ENCODE assay signal across 15 cellular contexts in the genomic region with DNA sequence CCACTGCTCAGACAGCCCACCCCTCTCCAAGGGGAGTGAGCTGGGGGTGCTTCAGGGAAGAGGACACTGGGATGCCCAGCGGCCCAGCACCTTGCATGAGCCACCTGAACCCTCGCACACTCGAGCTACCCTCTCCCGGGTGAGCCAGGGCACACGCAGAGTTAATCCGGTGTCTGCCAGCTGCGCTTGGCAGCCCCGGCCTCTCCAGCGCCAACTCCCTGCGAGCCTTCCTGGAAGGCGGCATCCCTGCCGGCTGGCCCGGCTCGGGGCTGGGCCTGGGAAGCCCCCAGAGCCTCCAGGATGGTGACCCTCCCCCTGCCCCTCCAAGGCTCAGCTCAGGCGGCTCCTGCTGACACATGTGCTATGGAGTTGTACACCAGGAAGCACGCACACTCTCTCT. TPM values are rescaled to one million over a fixed set of nuclear protein-coding genes. Genes with fewer than 3 reads are reported as not detected.
DNase-seq lines count a peak whose midpoint lies in the region; ATAC-seq, FAIRE-seq and TF ChIP-seq lines count a peak whose summit lies in the region.
"Had no signal": no experiment of that assay in that cellular context is flagged by ENCODE, and none has a peak within 500 bp of the region (broad histone marks: within the 10 kb centered on the region; RNA-seq: fewer than 3 reads in every experiment).

No MANE protein-coding gene starts in this region.

- no peaks in the 10 kb centered on the region for H3K9me3 ChIP-seq in A549
- no peaks in the 10 kb centered on the region for H3K9me3 ChIP-seq in right lobe of liver
- H3K9me3 ChIP-seq in CD8-positive, alpha-beta memory T cell (ENCODE audit: low read length), result no peaks in the 10 kb centered on the region
- H3K9me3 ChIP-seq in psoas muscle, result no peaks in the 10 kb centered on the region
- H3K9me3 ChIP-seq in endodermal cell (ENCODE audit: control insufficient read depth, low read length), result no peaks in the 10 kb centered on the region

- no peak for TF ChIP-seq POLR2A in A549 (IDR thresholded peaks at IDR 0.05; ENCODE audit: low read length)
- no peak for TF ChIP-seq POLR2A in right lobe of liver (IDR thresholded peaks at IDR 0.05)

- H3K4me1 ChIP-seq in A549 (peaks cover 39% of the 10 kb centered on the region), right lobe of liver (peaks cover 0 to 61% (median 23%) of the 10 kb centered on the region in 4 donors), psoas muscle (no peaks in the 10 kb centered on the region), endodermal cell (ENCODE audit: control insufficient read depth, insufficient read depth, low read length) (peaks cover 14% of the 10 kb centered on the region)
- H3K4me1 ChIP-seq in CD8-positive, alpha-beta memory T cell (ENCODE audit: insufficient read depth, low read length), result no peaks in the 10 kb centered on the region

- H3K27me3 Mint-ChIP-seq in CD8-positive, alpha-beta memory T cell, result peaks cover 19 to 38% of the 10 kb centered on the region in 2 donors
- H3K27me3 Mint-ChIP-seq in endodermal cell (ENCODE audit: insufficient read depth), result peaks cover 11% of the 10 kb centered on the region

- no peak for TF ChIP-seq RAD21 in A549 (conservative IDR thresholded peaks at IDR 0.05 in 1 of 2, IDR thresholded peaks at IDR 0.05 in 1 of 2)
- TF ChIP-seq RAD21 in Ishikawa (IDR thresholded peaks at IDR 0.05; ENCODE audit: low read depth), result no peak

- H3K9me3 Mint-ChIP-seq in CD8-positive, alpha-beta memory T cell, result no peaks in the 10 kb centered on the region
- no peaks in the 10 kb centered on the region for H3K9me3 Mint-ChIP-seq in endodermal cell
- H3K9me3 Mint-ChIP-seq: activated CD4-positive, alpha-beta T cell treated with anti-CD3 and anti-CD28 coated beads, Interleukin-2, amount 10 ng/mL, durations not matched to agents 24 days and 14 days; activated T-helper 1 cell treated with anti-CD3 and anti-CD28 coated beads, Interleukin-12 subunit alpha, Interleukin-12 subunit beta, Interleukin-2, Interleukin-4 antibody, amounts not matched to agents 30 ng/mL and 10 ng/mL and 1 ng/mL, durations not matched to agents 14 hours and 24 hours and 36 hours had no signal

- 7% methylated on average over 2 of the region's 16 CpGs for WGBS in A549 (ENCODE audit: missing lambda C conversion rate)
- WGBS in right lobe of liver (ENCODE audit: insufficient coverage, low coverage, low lambda C conversion rate, missing lambda C conversion rate), result 29% methylated on average over 1 of the region's 16 CpGs
- WGBS in psoas muscle, 3 donors, result 7 to 11% (median 9%) methylated on average over 14 to 16 of the region's 16 CpGs
- WGBS in endodermal cell (ENCODE audit: insufficient coverage in 1 of 2, insufficient read length in 1 of 2), 2 experiments, result 61 to 80% methylated on average over 8 to 16 of the region's 16 CpGs

- H3K27me3 ChIP-seq in right lobe of liver, result no peaks in the 10 kb centered on the region
- H3K27me3 ChIP-seq in CD8-positive, alpha-beta memory T cell (ENCODE audit: insufficient read depth, low read length, poor library complexity, severe bottlenecking), result no peaks in the 10 kb centered on the region
- peaks cover 0 to 56% (median 10%) of the 10 kb centered on the region in 3 donors for H3K27me3 ChIP-seq in psoas muscle (ENCODE audit: insufficient read depth in 3 of 3, low read length in 2 of 3)
- H3K27me3 ChIP-seq in endodermal cell (ENCODE audit: control insufficient read depth, insufficient read depth, low read length, poor library complexity, severe bottlenecking), result no peaks in the 10 kb centered on the region

- ATAC-seq in A549, result peak in 1 of 2 experiments; percentile 16; a peak in 2 of 6 replicates
- ATAC-seq in right lobe of liver, result peak; percentile 26 to 42 (median 32)
- no peak for ATAC-seq in psoas muscle

- H3K4me1 Mint-ChIP-seq in CD8-positive, alpha-beta memory T cell, result peaks cover 5 to 13% (median 6%) of the 10 kb centered on the region in 3 donors
- peaks cover 15% of the 10 kb centered on the region for H3K4me1 Mint-ChIP-seq in endodermal cell
- H3K4me1 Mint-ChIP-seq: activated CD4-positive, alpha-beta T cell treated with anti-CD3 and anti-CD28 coated beads, Interleukin-2, amount 10 ng/mL, durations not matched to agents 24 days and 14 days had no signal

- no peak for TF ChIP-seq CTCF in A549 (IDR thresholded peaks at IDR 0.05)
- no peak for TF ChIP-seq CTCF in right lobe of liver (IDR thresholded peaks at IDR 0.05)
- no peak for TF ChIP-seq CTCF in psoas muscle (IDR thresholded peaks at IDR 0.05)
- TF ChIP-seq CTCF in endodermal cell (conservative IDR thresholded peaks at IDR 0.05), result no peak

- no peak overlapping the region for H3K4me3 Mint-ChIP-seq in CD8-positive, alpha-beta memory T cell
- no peak overlapping the region for H3K4me3 Mint-ChIP-seq in endodermal cell
- H3K4me3 Mint-ChIP-seq: activated CD4-positive, alpha-beta T cell treated with anti-CD3 and anti-CD28 coated beads, Interleukin-2, amount 10 ng/mL, durations not matched to agents 24 days and 14 days; activated T-helper 1 cell treated with anti-CD3 and anti-CD28 coated beads, Interleukin-12 subunit alpha, Interleukin-12 subunit beta, Interleukin-2, Interleukin-4 antibody, amounts not matched to agents 30 ng/mL and 10 ng/mL and 1 ng/mL, durations not matched to agents 14 hours and 24 hours and 36 hours had no signal

- H3K36me3 ChIP-seq in right lobe of liver, result no peaks in the 10 kb centered on the region
- H3K36me3 ChIP-seq in CD8-positive, alpha-beta memory T cell (ENCODE audit: insufficient read depth, low read length), result no peaks in the 10 kb centered on the region
- H3K36me3 ChIP-seq in psoas muscle (ENCODE audit: insufficient read depth in 1 of 2, low read depth in 1 of 2), result no peaks in the 10 kb centered on the region
- H3K36me3 ChIP-seq in endodermal cell (ENCODE audit: control insufficient read depth, insufficient read depth, low read length), result no peaks in the 10 kb centered on the region

- H3K27ac ChIP-seq in A549 (0 out of 6 replicates have a peak overlapping the region, but pooled peaks of 1 of the 2 experiments have one; percentile 10), right lobe of liver (no peak overlapping the region), psoas muscle (no peak overlapping the region), endodermal cell (ENCODE audit: low read depth, low read length) (no peak overlapping the region)
- no peak overlapping the region for H3K27ac ChIP-seq in CD8-positive, alpha-beta memory T cell (ENCODE audit: low read depth, low read length)

- no peak for TF ChIP-seq EP300 in A549 (IDR thresholded peaks at IDR 0.05)
- TF ChIP-seq EP300 in Ishikawa (IDR thresholded peaks at IDR 0.05; ENCODE audit: borderline replicate concordance), result no peak

- no peaks in the 10 kb centered on the region for H3K36me3 Mint-ChIP-seq in CD8-positive, alpha-beta memory T cell
- H3K36me3 Mint-ChIP-seq in endodermal cell (ENCODE audit: low read depth), result no peaks in the 10 kb centered on the region

- DNase-seq in A549 (ENCODE audit: low read depth in 1 of 2, low spot score in 1 of 2) (no peak), anterior cingulate cortex (lab: John Stamatoyannopoulos, UW) (peak in 39 of 58 donors; percentile 5 to 59 (median 29)), right lobe of liver (peak in 2 of 3 donors; percentile 68 to 70), psoas muscle (no peak), endodermal cell (no peak)
- no peak for DNase-seq in CD8-positive, alpha-beta memory T cell
- no peak for DNase-seq in stimulated activated CD4-positive, alpha-beta T cell treated with anti-CD3 and anti-CD28 coated beads, Interleukin-2, amount 100 ng/mL, for 48 hours
- DNase-seq: activated CD4-positive, alpha-beta T cell treated with anti-CD3 and anti-CD28 coated beads, Interleukin-2, amount 10 ng/mL, durations not matched to agents 24 days and 14 days; NCI-H2029 treated with DMSO at 0.1 percent for 48 hours; stimulated activated CD4-positive, alpha-beta T cell treated with anti-CD3 and anti-CD28 coated beads, Interleukin-15, amount 100 ng/mL, for 24 hours; T-helper 1 cell had no signal

- peak overlapping the region; percentile 58; the same call in 1 of the 3 replicates for H3K4me3 ChIP-seq in A549
- H3K4me3 ChIP-seq in right lobe of liver, result peak overlapping the region in 2 of 3 donors; percentile 5 to 63
- H3K4me3 ChIP-seq in CD8-positive, alpha-beta memory T cell (ENCODE audit: low read length), result no peak overlapping the region
- no peak overlapping the region for H3K4me3 ChIP-seq in psoas muscle
- H3K4me3 ChIP-seq in endodermal cell (ENCODE audit: low read length), result no peak overlapping the region

- intact Hi-C loops in right lobe of liver (cut with DNase I), result no loop called here
- intact Hi-C loops in psoas muscle (cut with DNase I), result no loop called here

- POLR2A ChIA-PET in A549 (lab: Yijun Ruan, JAX), result no interaction called here
- POLR2A ChIA-PET in CD8-positive, alpha-beta memory T cell (lab: Charles Lee), result no interaction called here

- no peak for FAIRE-seq in A549 (lab: Jason Lieb, UNC)
- FAIRE-seq: urothelium cell line had no signal

- no peak overlapping the region for H3K27ac Mint-ChIP-seq in CD8-positive, alpha-beta memory T cell
- H3K27ac Mint-ChIP-seq in endodermal cell, result no peak overlapping the region
- H3K27ac Mint-ChIP-seq: activated CD4-positive, alpha-beta T cell treated with anti-CD3 and anti-CD28 coated beads, Interleukin-2, amount 10 ng/mL, durations not matched to agents 24 days and 14 days; activated T-helper 1 cell treated with anti-CD3 and anti-CD28 coated beads, Interleukin-12 subunit alpha, Interleukin-12 subunit beta, Interleukin-2, Interleukin-4 antibody, amounts not matched to agents 30 ng/mL and 10 ng/mL and 1 ng/mL, durations not matched to agents 14 hours and 24 hours and 36 hours had no signal

- H3K9ac ChIP-seq in endodermal cell (ENCODE audit: extremely low read depth, low read length, poor library complexity, severe bottlenecking), result no peak overlapping the region

- CTCF ChIA-PET in A549 (lab: Yijun Ruan, JAX), result interaction anchor here (1.2 to 5.0 kb wide), 2 partner anchors 10 to 38 kb away, joined by 3 to 20 read pairs; no protein-coding TSS in a partner anchor
- CTCF ChIA-PET in CD8-positive, alpha-beta memory T cell (lab: Charles Lee), result no interaction called here

- peak overlapping the region; percentile 97 for H3K4me2 ChIP-seq in A549

TF ChIP-seq in Ishikawa, 13 proteins besides CTCF, POLR2A, EP300 and RAD21 (continues in another document):
- peak; percentile 54; the same call in 1 of the 2 replicates for TF ChIP-seq ZBTB7A (IDR thresholded peaks at IDR 0.05; ENCODE audit: low read depth)

RNA-seq across cellular contexts. Expression of gene RAP1GAP, which starts 48.7 kb away (rescaled TPM):
- polyA plus RNA-seq in A549 (2011; rRNA removed) (16.7 and 21.4 TPM in 2 replicates), A549 (2017; fragmentation: RNase III; extraction: RNeasy Plus Mini Kit Qiagen cat#74134 plus additional on column Dnase treatment) (4.3 to 5.4 TPM (median 5.1 TPM) in 3 replicates), psoas muscle (under 1 TPM in 2 of 3 donors, not detected in 1; 0.04 TPM)
- 8.2 and 10.2 TPM in 2 replicates for polyA plus RNA-seq in A549 (2012; cell fraction: cytosol; rRNA removed)
- polyA plus RNA-seq in A549 (2012; cell fraction: nucleus; rRNA removed), result 11.6 and 12.4 TPM in 2 replicates
- 24.1 and 28.7 TPM in 2 replicates for polyA minus RNA-seq in A549 (2011; rRNA and poly(A)+ RNA removed)
- total RNA-seq in right lobe of liver (10 to 100 TPM in 5 of 6 experiments, 1 to 10 TPM in 1; 8.0 to 38.1 (median 22.2) TPM), psoas muscle (under 1 TPM in 3 of 4 donors, not detected in 1; 0.21 to 0.57 (median 0.32) TPM), endodermal cell (1 to 10 TPM; 8.0 to 8.2 TPM)
- total RNA-seq in CD8-positive, alpha-beta memory T cell, result under 1 TPM; 0.44 to 0.50 TPM
- polyA plus RNA-seq in CD8-positive, alpha-beta memory T cell, result not detected
- 5.2 TPM for polyA plus RNA-seq in endodermal cell (2013, experiment 1 of 2)
- polyA plus RNA-seq in endodermal cell (2013, experiment 2 of 2), result 5.8 TPM
- total RNA-seq: OCI-LY7 had no signal

Comparison
In these comparisons a context has a peak if more than half of its experiments do, and no peak if none do; other contexts are left out.
1. ATAC-seq: peak in right lobe of liver (4 of 4); none in psoas muscle (0 of 4).
2. DNase-seq: peak in anterior cingulate cortex (39 of 58) and right lobe of liver (2 of 3); none in A549 (0 of 2), CD8-positive, alpha-beta memory T cell (0 of 5), psoas muscle (0 of 2), endodermal cell (single experiment) and stimulated activated CD4-positive, alpha-beta T cell treated with anti-CD3 and anti-CD28 coated beads, Interleukin-2, amount 100 ng/mL, for 48 hours (0 of 2).
3. H3K4me3 ChIP-seq: peak in A549 (single experiment) and right lobe of liver (2 of 3); none in CD8-positive, alpha-beta memory T cell (single experiment), psoas muscle (single experiment) and endodermal cell (single experiment).
4. RNA of gene RAP1GAP, which starts 48.7 kb away (total RNA-seq): 8.0 to 38.1 TPM in right lobe of liver and 8.0 to 8.2 TPM in endodermal cell; 0.44 to 0.50 TPM in CD8-positive, alpha-beta memory T cell and 0.21 to 0.57 TPM in psoas muscle; every median in the first group is over 4 times any median in the second.